ENCODE assay signal across 16 cellular contexts in genomic region chr10:131776496-131776895, GRCh38.
"Had no signal": no experiment of that assay in that cellular context is flagged by ENCODE, and none has a peak within 500 bp of the region (broad histone marks: within the 10 kb centered on the region; RNA-seq: fewer than 3 reads in every experiment).

No MANE protein-coding gene starts in this region.

- H3K4me3 ChIP-seq: breast epithelium, heart left ventricle, lower lobe of right lung, mucosa of descending colon, pancreas, psoas muscle, right atrium auricular region, tibial nerve had no signal

- DNase-seq: activated T-cell treated with anti-CD3 and anti-CD28 coated beads, Interleukin-2, amount 50 U/mL, for 72 hours; heart left ventricle; lower lobe of right lung; mucosa of descending colon; pancreas; psoas muscle; stimulated activated CD4-positive, alpha-beta T cell treated with anti-CD3 and anti-CD28 coated beads, Interleukin-12 subunit alpha, Interleukin-12 subunit beta, amount 100 ng/mL, for 4 hours; stimulated activated CD4-positive, alpha-beta T cell treated with anti-CD3 and anti-CD28 coated beads, Interleukin-4, amount 100 ng/mL, for 4 hours; T-helper 9 cell had no signal

- H3K27me3 ChIP-seq: pancreas, right atrium auricular region, tibial nerve had no signal

- H3K36me3 ChIP-seq: breast epithelium, heart left ventricle, lower lobe of right lung, pancreas, right atrium auricular region, tibial nerve had no signal

- H3K27ac ChIP-seq: breast epithelium, heart left ventricle, lower lobe of right lung, pancreas, psoas muscle, right atrium auricular region, tibial nerve had no signal

- H3K27ac Mint-ChIP-seq: activated T-cell treated with anti-CD3 and anti-CD28 coated beads, Interleukin-2, amount 50 U/mL, for 72 hours; stimulated activated naive CD8-positive, alpha-beta T cell treated with anti-CD3 and anti-CD28 coated beads, Interleukin-15, Interleukin-2, amounts not matched to agents 100 ng/mL and 50 ng/mL, for 24 hours; WTC11 had no signal

- H3K9me3 ChIP-seq: pancreas had no signal

- H3K4me3 Mint-ChIP-seq: activated T-cell treated with anti-CD3 and anti-CD28 coated beads, Interleukin-2, amount 50 U/mL, for 72 hours; central memory CD8-positive, alpha-beta T cell; stimulated activated naive CD8-positive, alpha-beta T cell treated with anti-CD3 and anti-CD28 coated beads, Interleukin-15, Interleukin-2, amounts not matched to agents 100 ng/mL and 50 ng/mL, for 24 hours; WTC11 had no signal

- H3K27me3 Mint-ChIP-seq: stimulated activated naive CD8-positive, alpha-beta T cell treated with anti-CD3 and anti-CD28 coated beads, Interleukin-15, Interleukin-2, amounts not matched to agents 100 ng/mL and 50 ng/mL, for 24 hours had no signal

- ATAC-seq: activated naive CD4-positive, alpha-beta T cell treated with anti-CD3 and anti-CD28 coated beads, Interleukin-2, amount 50 U/mL, for 72 hours; activated T-cell treated with anti-CD3 and anti-CD28 coated beads, Interleukin-2, amount 50 U/mL, for 72 hours; heart left ventricle; lower lobe of right lung; mucosa of descending colon; pancreas; psoas muscle had no signal

- H3K4me1 Mint-ChIP-seq: central memory CD8-positive, alpha-beta T cell had no signal

- H3K4me1 ChIP-seq: breast epithelium, heart left ventricle, lower lobe of right lung, pancreas, psoas muscle, right atrium auricular region, tibial nerve had no signal
